ENCODE assay signal across 11 cellular contexts in genomic region chr12:130714091-130714590, GRCh38. TPM values are rescaled to one million over a fixed set of nuclear protein-coding genes. Genes with fewer than 3 reads are reported as not detected.
DNase-seq lines count a peak whose midpoint lies in the region; ATAC-seq, FAIRE-seq and TF ChIP-seq lines count a peak whose summit lies in the region.
"Had no signal": no experiment of that assay in that cellular context is flagged by ENCODE, and none has a peak within 500 bp of the region (broad histone marks: within the 10 kb centered on the region; RNA-seq: fewer than 3 reads in every experiment).

No MANE protein-coding gene starts in this region.

- 0 out of 2 replicates have a peak overlapping the region, but pooled peaks have one; percentile 75 for H2BK12ac ChIP-seq in H1 (ENCODE audit: low read depth, low read length)

- TF ChIP-seq CTCF in BE2C (IDR thresholded peaks at IDR 0.05; ENCODE audit: low read depth, low read length) (no peak), GM23338 (conservative IDR thresholded peaks at IDR 0.05; ENCODE audit: low read depth in 2 of 2) (no peak), H1 (IDR thresholded peaks at IDR 0.05; ENCODE audit: control extremely low read depth in 1 of 3, insufficient read depth in 1 of 3, low read depth in 1 of 3, low read length in 3 of 3) (no peak), ovary (IDR thresholded peaks at IDR 0.05) (no peak)

- H3K4me3 Mint-ChIP-seq in GM23338, result peak overlapping the region; percentile 37; the same call in 2 of the 3 replicates
- no peak overlapping the region for H3K4me3 Mint-ChIP-seq in activated T-helper 17 cell treated with anti-CD3 and anti-CD28 coated beads, Interleukin-2, amount 50 U/mL, for 72 hours
- H3K4me3 Mint-ChIP-seq: T-helper 1 cell treated with Interleukin-12 subunit alpha and Interleukin-12 subunit beta and Interleukin-4 antibody, amounts not matched to agents 30 μg/mL and 1 μg/mL, for 36 hours had no signal

- no peak overlapping the region for H4K91ac ChIP-seq in H1 (replicated peaks; ENCODE audit: insufficient read length, low read length)

- H3K9me3 ChIP-seq in BE2C (no peaks in the 10 kb centered on the region; the same call in 1 of the 2 replicates), H1 (ENCODE audit: insufficient read depth in 2 of 2, low read depth in 1 of 2, low read length in 1 of 2) (peaks cover 5 to 8% of the 10 kb centered on the region in 2 experiments; a peak in 3 of 4 replicates), ovary (no peaks in the 10 kb centered on the region)

- H3F3A ChIP-seq in GM23338 (replicated peaks; ENCODE audit: low read depth), result no peaks in the 10 kb centered on the region

- H3K27ac Mint-ChIP-seq in GM23338, result no peak overlapping the region
- H3K27ac Mint-ChIP-seq in activated T-helper 17 cell treated with anti-CD3 and anti-CD28 coated beads, Interleukin-2, amount 50 U/mL, for 72 hours, result no peak overlapping the region
- H3K27ac Mint-ChIP-seq: activated naive CD4-positive, alpha-beta T cell treated with anti-CD3 and anti-CD28 coated beads, Interleukin-2, amount 50 U/mL, for 72 hours; T-helper 1 cell treated with Interleukin-12 subunit alpha and Interleukin-12 subunit beta and Interleukin-4 antibody, amounts not matched to agents 30 μg/mL and 1 μg/mL, for 36 hours had no signal

- POLR2A ChIA-PET in H1 (lab: Charles Lee; ENCODE audit: partially characterized antibody), result interaction anchor here (1.2 kb wide), 1 partner anchor 23 kb away, joined by 3 read pairs; no protein-coding TSS in a partner anchor

- no peak overlapping the region for H2AK5ac ChIP-seq in H1 (ENCODE audit: low read depth, low read length)

- no peak overlapping the region for H3K4ac ChIP-seq in H1 (replicated peaks; ENCODE audit: insufficient read length, low read depth, low read length)

- peaks cover 5% of the 10 kb centered on the region; the same call in 1 of the 2 replicates for H3K4me1 ChIP-seq in BE2C
- H3K4me1 ChIP-seq in GM23338 (ENCODE audit: insufficient read depth), result peaks cover 6% of the 10 kb centered on the region; the same call in 1 of the 2 replicates
- peaks cover 4 to 18% (median 11%) of the 10 kb centered on the region in 4 experiments for H3K4me1 ChIP-seq in H1 (replicated peaks in 1 of 4; ENCODE audit: control insufficient read depth in 3 of 4, insufficient read depth in 4 of 4, low read length in 3 of 4)
- no peaks in the 10 kb centered on the region for H3K4me1 ChIP-seq in ovary (ENCODE audit: insufficient read depth)

- H3K14ac ChIP-seq in H1 (ENCODE audit: insufficient read length), result no peak overlapping the region

- DNase-seq in BE2C (peak; percentile 58), GM23338 (ENCODE audit: low spot score) (peak; percentile 22), H1 (ENCODE audit: low read depth in 1 of 2, low spot score in 2 of 2) (no peak), ovary (peak in 4 of 5 donors; percentile 18 to 57 (median 24)), A172 (ENCODE audit: low spot score) (no peak), NCI-H1048 (lab: John Stamatoyannopoulos, UW) (no peak), GM19240 (ENCODE audit: insufficient read length, low spot score) (no peak)

- H2AFZ ChIP-seq in GM23338, result no peak overlapping the region
- no peak overlapping the region for H2AFZ ChIP-seq in H1 (ENCODE audit: low read length)

- H3K27ac ChIP-seq in GM23338 (ENCODE audit: low read depth) (no peak overlapping the region), H1 (ENCODE audit: low read depth, low read length) (no peak overlapping the region), ovary (no peak overlapping the region)

- no peaks in the 10 kb centered on the region for H3K79me1 ChIP-seq in H1 (ENCODE audit: low read depth, low read length)

- ATAC-seq in GM23338, result peak; percentile 27
- ATAC-seq in activated T-helper 17 cell treated with anti-CD3 and anti-CD28 coated beads, Interleukin-2, amount 50 U/mL, for 72 hours (replicated peaks), result no peak
- ATAC-seq: activated naive CD4-positive, alpha-beta T cell treated with anti-CD3 and anti-CD28 coated beads, Interleukin-2, amount 50 U/mL, for 72 hours had no signal

- H3K79me2 ChIP-seq in GM23338 (replicated peaks; ENCODE audit: insufficient read depth) (no peaks in the 10 kb centered on the region), H1 (ENCODE audit: control insufficient read depth in 1 of 2, insufficient read depth in 2 of 2, low read length in 2 of 2) (no peaks in the 10 kb centered on the region)

- no peak overlapping the region for H2BK15ac ChIP-seq in H1 (ENCODE audit: low read length)

- H3K4me3 ChIP-seq in BE2C (ENCODE audit: low read depth, low read length) (peak overlapping the region; percentile 90), GM23338 (peak overlapping the region; percentile 74), H1 (ENCODE audit: extremely low read depth in 1 of 4, insufficient read depth in 2 of 4, low read depth in 3 of 4, low read length in 4 of 4) (peak overlapping the region in 2 of 4 experiments; percentile 52 to 67; a peak in 3 of 8 replicates), ovary (peak overlapping the region; percentile 46)

- no peak for TF ChIP-seq EP300 in H1 (IDR thresholded peaks at IDR 0.05; ENCODE audit: borderline replicate concordance in 1 of 2, low read depth in 2 of 2, low read length in 2 of 2)
- no peak for TF ChIP-seq EP300 in ovary (IDR thresholded peaks at IDR 0.05)

- peaks cover 11% of the 10 kb centered on the region for H3K36me3 ChIP-seq in BE2C
- no peaks in the 10 kb centered on the region for H3K36me3 ChIP-seq in GM23338 (ENCODE audit: insufficient read depth)
- H3K36me3 ChIP-seq in H1 (ENCODE audit: control insufficient read depth in 2 of 4, insufficient read depth in 4 of 4, low read length in 3 of 4), result no peaks in the 10 kb centered on the region
- H3K36me3 ChIP-seq in ovary, result no peaks in the 10 kb centered on the region

- H3K27me3 ChIP-seq in BE2C (no peaks in the 10 kb centered on the region), GM23338 (ENCODE audit: insufficient read depth) (peaks cover 66% of the 10 kb centered on the region), H1 (replicated peaks in 1 of 4; ENCODE audit: control insufficient read depth in 3 of 4, extremely low read depth in 1 of 4, insufficient read depth in 3 of 4, low read length in 3 of 4) (peaks cover 37 to 66% (median 59%) of the 10 kb centered on the region in 4 experiments), ovary (no peaks in the 10 kb centered on the region)

- peaks cover 19% of the 10 kb centered on the region for H3K36me3 Mint-ChIP-seq in GM23338 (ENCODE audit: low read depth)
- no peaks in the 10 kb centered on the region for H3K36me3 Mint-ChIP-seq in activated T-helper 17 cell treated with anti-CD3 and anti-CD28 coated beads, Interleukin-2, amount 50 U/mL, for 72 hours (ENCODE audit: low read depth)

- H3K56ac ChIP-seq in H1 (replicated peaks; ENCODE audit: insufficient read length, low read depth, low read length), result no peak overlapping the region

- no peak overlapping the region; the same call in 1 of the 2 replicates for H3K18ac ChIP-seq in H1 (ENCODE audit: extremely low read depth, low read length)

- H4K20me1 ChIP-seq in GM23338 (replicated peaks; ENCODE audit: insufficient read depth), result no peaks in the 10 kb centered on the region
- peaks cover 4% of the 10 kb centered on the region in 2 experiments for H4K20me1 ChIP-seq in H1 (replicated peaks in 1 of 2; ENCODE audit: control insufficient read depth in 1 of 2, insufficient read depth in 2 of 2, low read length in 2 of 2)

- no peak overlapping the region for H2BK120ac ChIP-seq in H1 (replicated peaks; ENCODE audit: low read depth, low read length)

- H2BK20ac ChIP-seq in H1 (ENCODE audit: low read length), result no peak overlapping the region

- TF ChIP-seq RAD21 in H1 (IDR thresholded peaks at IDR 0.05 in 1 of 2, conservative IDR thresholded peaks at IDR 0.05 in 1 of 2; ENCODE audit: low read depth in 2 of 2, low read length in 2 of 2), result no peak

- H3K23me2 ChIP-seq in H1 (ENCODE audit: low read depth, low read length), result peaks cover 21% of the 10 kb centered on the region

- H3K4me2 ChIP-seq in GM23338 (peak overlapping the region; percentile 83; the same call in 1 of the 2 replicates), H1 (ENCODE audit: insufficient read depth in 1 of 2, low read depth in 2 of 2, low read length in 2 of 2) (peak overlapping the region; percentile 94 to 96)

- no peak overlapping the region for H3K23ac ChIP-seq in H1 (ENCODE audit: insufficient read length)

- no peak for FAIRE-seq in H1 (lab: Jason Lieb, UNC)
- FAIRE-seq: frontal cortex had no signal

- no peak overlapping the region for H2BK5ac ChIP-seq in H1 (ENCODE audit: low read depth, low read length)

- H4K5ac ChIP-seq in H1 (ENCODE audit: insufficient read length, low read depth, low read length), result no peak overlapping the region

- WGBS in H1 (ENCODE audit: extremely low coverage in 1 of 2, insufficient coverage in 1 of 2, insufficient read length in 1 of 2, insufficient replicate concordance in 2 of 2, low coverage in 1 of 2, low lambda C conversion rate in 2 of 2, missing lambda C conversion rate in 1 of 2), 2 experiments, result 9% methylated on average over 14 of the region's 20 CpGs; no CpG with 5 or more reads in 1 of the 2 experiments
- WGBS in ovary, 3 donors, result 1 to 2% (median 1%) methylated on average over 20 of the region's 20 CpGs

- H3K9me3 Mint-ChIP-seq in GM23338, result peaks cover 78% of the 10 kb centered on the region
- no peaks in the 10 kb centered on the region for H3K9me3 Mint-ChIP-seq in activated T-helper 17 cell treated with anti-CD3 and anti-CD28 coated beads, Interleukin-2, amount 50 U/mL, for 72 hours
- H3K9me3 Mint-ChIP-seq: activated naive CD4-positive, alpha-beta T cell treated with anti-CD3 and anti-CD28 coated beads, Interleukin-2, amount 50 U/mL, for 72 hours had no signal

- H3K9me2 ChIP-seq in GM23338 (ENCODE audit: insufficient read depth), result no peaks in the 10 kb centered on the region

- intact Hi-C loops in ovary (cut with DNase I), result no loop called here

- CTCF ChIA-PET in H1 (lab: Charles Lee; ENCODE audit: partially characterized antibody), result interaction anchor here (0.7 to 1.3 kb wide), 4 partner anchors 11 to 53 kb away, joined by 3 read pairs; no protein-coding TSS in a partner anchor

- TF ChIP-seq POLR2A in H1 (IDR thresholded peaks at IDR 0.05; ENCODE audit: control extremely low read depth in 1 of 2, low read depth in 2 of 2, low read length in 2 of 2) (no peak), ovary (IDR thresholded peaks at IDR 0.05) (no peak)

- H4K8ac ChIP-seq in H1 (ENCODE audit: extremely low read depth, insufficient read depth, low read length), result peak overlapping the region; percentile 7; the same call in 1 of the 2 replicates

- H3K4me1 Mint-ChIP-seq in GM23338, result peaks cover 2% of the 10 kb centered on the region; the same call in 1 of the 3 replicates
- no peaks in the 10 kb centered on the region for H3K4me1 Mint-ChIP-seq in activated T-helper 17 cell treated with anti-CD3 and anti-CD28 coated beads, Interleukin-2, amount 50 U/mL, for 72 hours

- no peak overlapping the region for H3K9ac ChIP-seq in H1 (replicated peaks in 1 of 4; ENCODE audit: extremely low read depth in 1 of 4, low read depth in 3 of 4, low read length in 3 of 4)

- H3K27me3 Mint-ChIP-seq in GM23338 (ENCODE audit: insufficient read depth, low read depth, poor library complexity), result peaks cover 48% of the 10 kb centered on the region
- peaks cover 46% of the 10 kb centered on the region for H3K27me3 Mint-ChIP-seq in activated T-helper 17 cell treated with anti-CD3 and anti-CD28 coated beads, Interleukin-2, amount 50 U/mL, for 72 hours

RNA-seq across cellular contexts. Expression of gene RIMBP2, which starts 2.0 kb away (rescaled TPM):
- polyA plus RNA-seq in BE2C (2012; ENCODE audit: insufficient read depth, insufficient read length, low read depth), result 81.9 TPM
- 0.31 TPM in 1 of 2 replicates, not detected in the other for total RNA-seq in GM23338 (2014; rRNA removed; shearing (Covaris generic))
- polyA plus RNA-seq in GM23338 (2016; fragmentation: Nextera tagmentation; extraction: Ambion mirVana), result 0.09 and 0.37 TPM in 2 replicates
- 0.31 and 0.65 TPM in 2 replicates for total RNA-seq in H1 (2021; fragmentation: NEBNext Ultra II Directional; extraction: Animal tissue kit (Norgen Biotek cat#: 25700))
- 0.18 and 0.52 TPM in 2 replicates for polyA plus RNA-seq in H1 (2011; rRNA removed)
- 0.43 TPM for polyA plus RNA-seq in H1 (2011; cell fraction: cytosol; rRNA removed)
- polyA plus RNA-seq in H1 (2011; cell fraction: nucleus; rRNA removed), result 0.73 TPM
- polyA plus RNA-seq in H1 (2012, experiment 1 of 2), result 0.08 to 0.66 TPM (median 0.31 TPM) in 4 replicates
- polyA plus RNA-seq in H1 (2012, experiment 2 of 2), result not detected
- polyA plus RNA-seq in H1 (2013, experiment 1 of 2), result 0.59 TPM
- 0.48 TPM for polyA plus RNA-seq in H1 (2013, experiment 2 of 2)
- 0.17 and 0.60 TPM in 2 replicates for polyA minus RNA-seq in H1 (2011; rRNA and poly(A)+ RNA removed)
- not detected for polyA minus RNA-seq in H1 (2011; cell fraction: cytosol; rRNA and poly(A)+ RNA removed)
- polyA minus RNA-seq in H1 (2011; cell fraction: nucleus; rRNA and poly(A)+ RNA removed), result 0.90 TPM
- total RNA-seq in ovary, result 10 to 100 TPM in 1 of 7 donors, 1 to 10 TPM in 6; 1.1 to 16.2 (median 4.3) TPM
- 1 to 10 TPM; 1.1 to 2.7 TPM for polyA plus RNA-seq in ovary
- under 1 TPM in 1 of 2 donors, not detected in 1; 0.29 TPM for total RNA-seq in activated T-helper 17 cell treated with anti-CD3 and anti-CD28 coated beads, Interleukin-2, amount 50 U/mL, for 72 hours
- total RNA-seq in A172 (2014; rRNA removed; shearing (Covaris generic)), result not detected in 2 replicates
- total RNA-seq: activated naive CD4-positive, alpha-beta T cell treated with anti-CD3 and anti-CD28 coated beads, Interleukin-2, amount 50 U/mL, for 72 hours had no signal

Comparison
In these comparisons a context has a peak if more than half of its experiments do, and no peak if none do; other contexts are left out.
1. DNase-seq: peak in BE2C (single experiment), GM23338 (single experiment) and ovary (4 of 5); none in H1 (0 of 2), A172 (single experiment), NCI-H1048 (single experiment) and GM19240 (single experiment).